8 cellular contexts compared by ENCODE assay signal in genomic region chr15:40953713-40954074, GRCh38. TPM values are rescaled to one million over a fixed set of nuclear protein-coding genes. Genes with fewer than 3 reads are reported as not detected.
A peak's percentile ranks its signal among the peaks of the same experiment; 100 is the strongest.
DNase-seq lines count a peak whose midpoint lies in the region; ATAC-seq and TF ChIP-seq lines count a peak whose summit lies in the region.

No MANE protein-coding gene starts in this region.

- no peaks in the 10 kb centered on the region for H3K9me3 ChIP-seq in tibial nerve

- H3K4me1 Mint-ChIP-seq in activated T-cell treated with anti-CD3 and anti-CD28 coated beads, Interleukin-2, amount 50 U/mL, for 24 hours (ENCODE audit: low read depth) = peaks cover 37% of the 10 kb centered on the region
- peaks cover 29% of the 10 kb centered on the region for H3K4me1 Mint-ChIP-seq in activated T-helper 2 cell treated with anti-CD3 and anti-CD28 coated beads, Interferon-gamma antibody, Interleukin-2, Interleukin-4, amounts not matched to agents 10 μg/mL and 5 μg/mL and 100 μg/mL, durations not matched to agents 14 hours and 24 hours and 36 hours (ENCODE audit: low read depth)

- H3K4me3 Mint-ChIP-seq in activated T-cell treated with anti-CD3 and anti-CD28 coated beads, Interleukin-2, amount 50 U/mL, for 24 hours = peak overlapping the region; percentile 94
- peak overlapping the region; percentile 84 for H3K4me3 Mint-ChIP-seq in activated T-helper 2 cell treated with anti-CD3 and anti-CD28 coated beads, Interferon-gamma antibody, Interleukin-2, Interleukin-4, amounts not matched to agents 10 μg/mL and 5 μg/mL and 100 μg/mL, durations not matched to agents 14 hours and 24 hours and 36 hours (ENCODE audit: low read depth)

- intact Hi-C loops in activated T-helper 2 cell treated with anti-CD3 and anti-CD28 coated beads, Interferon-gamma antibody, Interleukin-2, Interleukin-4, amounts not matched to agents 10 μg/mL and 5 μg/mL and 100 μg/mL, durations not matched to agents 14 hours and 24 hours and 36 hours (cut with micrococcal nuclease) = loop anchor here (2.0 kb wide), 2 partner anchors 49 to 277 kb away; partner anchors contain the start of genes CHP1 and EXD1

- H3K27ac Mint-ChIP-seq in activated T-cell treated with anti-CD3 and anti-CD28 coated beads, Interleukin-2, amount 50 U/mL, for 24 hours = peak overlapping the region; percentile 98
- H3K27ac Mint-ChIP-seq in activated T-helper 2 cell treated with anti-CD3 and anti-CD28 coated beads, Interferon-gamma antibody, Interleukin-2, Interleukin-4, amounts not matched to agents 10 μg/mL and 5 μg/mL and 100 μg/mL, durations not matched to agents 14 hours and 24 hours and 36 hours = peak overlapping the region; percentile 59

- DNase-seq in activated T-cell treated with anti-CD3 and anti-CD28 coated beads, Interleukin-2, amount 50 U/mL, for 24 hours = no peak
- DNase-seq in activated T-cell treated with anti-CD3 and anti-CD28 coated beads for 4 hours (no peak), kidney epithelial cell (ENCODE audit: low read depth) (no peak), tibial nerve (ENCODE audit: low spot score in 2 of 2) (no peak), DMS153 treated with DMSO at 0.1 percent for 48 hours (lab: John Stamatoyannopoulos, UW; ENCODE audit: unreplicated experiment) (no peak), NCI-H1694 treated with DMSO at 0.1 percent for 48 hours (lab: John Stamatoyannopoulos, UW) (no peak)
- no peak for DNase-seq in activated T-helper 2 cell treated with anti-CD3 and anti-CD28 coated beads, Interferon-gamma antibody, Interleukin-2, Interleukin-4, amounts not matched to agents 10 μg/mL and 5 μg/mL and 100 μg/mL, durations not matched to agents 14 hours and 24 hours and 36 hours (ENCODE audit: low spot score)

- WGBS in tibial nerve, 2 donors = 13 to 14% methylated on average over 3 to 11 of the region's 17 CpGs

- TF ChIP-seq EP300 in tibial nerve (IDR thresholded peaks at IDR 0.05) = no peak

- TF ChIP-seq CTCF in kidney epithelial cell (IDR thresholded peaks at IDR 0.05; ENCODE audit: insufficient read depth, low read length, poor library complexity, severe bottlenecking) = no peak
- TF ChIP-seq CTCF in tibial nerve (IDR thresholded peaks at IDR 0.05) = no peak

- H3K9me3 Mint-ChIP-seq in activated T-cell treated with anti-CD3 and anti-CD28 coated beads, Interleukin-2, amount 50 U/mL, for 24 hours = no peaks in the 10 kb centered on the region
- H3K9me3 Mint-ChIP-seq in activated T-helper 2 cell treated with anti-CD3 and anti-CD28 coated beads, Interferon-gamma antibody, Interleukin-2, Interleukin-4, amounts not matched to agents 10 μg/mL and 5 μg/mL and 100 μg/mL, durations not matched to agents 14 hours and 24 hours and 36 hours = no peaks in the 10 kb centered on the region

- H3K27me3 ChIP-seq in kidney epithelial cell (ENCODE audit: control insufficient read depth, insufficient read depth, low read length) (no peaks in the 10 kb centered on the region), tibial nerve (peaks cover 0 to 10% of the 10 kb centered on the region in 2 donors)

- peaks cover 47% of the 10 kb centered on the region for H3K36me3 Mint-ChIP-seq in activated T-cell treated with anti-CD3 and anti-CD28 coated beads, Interleukin-2, amount 50 U/mL, for 24 hours (ENCODE audit: low read depth)
- peaks cover 10% of the 10 kb centered on the region for H3K36me3 Mint-ChIP-seq in activated T-helper 2 cell treated with anti-CD3 and anti-CD28 coated beads, Interferon-gamma antibody, Interleukin-2, Interleukin-4, amounts not matched to agents 10 μg/mL and 5 μg/mL and 100 μg/mL, durations not matched to agents 14 hours and 24 hours and 36 hours (ENCODE audit: low read depth)

- ATAC-seq in HG03025 (IDR thresholded peaks at IDR 0.05; ENCODE audit: low FRiP score, unreplicated experiment) = no peak

- H3K4me1 ChIP-seq in tibial nerve = peaks cover 0 to 21% (median 5%) of the 10 kb centered on the region in 4 donors

- peak overlapping the region in 2 of 4 donors; percentile 35 to 72 for H3K27ac ChIP-seq in tibial nerve

- H3K36me3 ChIP-seq in kidney epithelial cell (ENCODE audit: control insufficient read depth, insufficient read depth, low read length) (peaks cover 2% of the 10 kb centered on the region), tibial nerve (no peaks in the 10 kb centered on the region)

- TF ChIP-seq POLR2A in tibial nerve (IDR thresholded peaks at IDR 0.05) = no peak

- H3K4me3 ChIP-seq in kidney epithelial cell (ENCODE audit: low read depth, low read length) = peak overlapping the region; percentile 80
- H3K4me3 ChIP-seq in tibial nerve = peak overlapping the region; percentile 32 to 70 (median 62)

- no peaks in the 10 kb centered on the region for H3K27me3 Mint-ChIP-seq in activated T-cell treated with anti-CD3 and anti-CD28 coated beads, Interleukin-2, amount 50 U/mL, for 24 hours
- no peaks in the 10 kb centered on the region for H3K27me3 Mint-ChIP-seq in activated T-helper 2 cell treated with anti-CD3 and anti-CD28 coated beads, Interferon-gamma antibody, Interleukin-2, Interleukin-4, amounts not matched to agents 10 μg/mL and 5 μg/mL and 100 μg/mL, durations not matched to agents 14 hours and 24 hours and 36 hours (ENCODE audit: low read depth)

RNA-seq across cellular contexts. Expression of gene CHAC1, which starts 0.4 kb away (rescaled TPM):
- total RNA-seq in activated T-helper 2 cell treated with anti-CD3 and anti-CD28 coated beads, Interferon-gamma antibody, Interleukin-2, Interleukin-4, amounts not matched to agents 10 μg/mL and 5 μg/mL and 100 μg/mL, durations not matched to agents 14 hours and 24 hours and 36 hours = 3.6 and 4.5 TPM in 2 replicates
- 84.4 and 86.3 TPM in 2 replicates for total RNA-seq in kidney epithelial cell
- total RNA-seq in tibial nerve = 1 to 10 TPM in 1 of 4 donors, not detected in 3; 2.7 TPM

RNA-seq across cellular contexts. Expression of gene DLL4, which starts 24.6 kb away (rescaled TPM):
- total RNA-seq in activated T-helper 2 cell treated with anti-CD3 and anti-CD28 coated beads, Interferon-gamma antibody, Interleukin-2, Interleukin-4, amounts not matched to agents 10 μg/mL and 5 μg/mL and 100 μg/mL, durations not matched to agents 14 hours and 24 hours and 36 hours = 0.14 and 0.37 TPM in 2 replicates
- total RNA-seq in kidney epithelial cell (0.50 and 0.82 TPM in 2 replicates), tibial nerve (10 to 100 TPM in 1 of 4 donors, 1 to 10 TPM in 3; 4.2 to 11.2 (median 7.1) TPM)

RNA-seq across cellular contexts. Expression of gene VPS18, which starts 59.4 kb away (rescaled TPM):
- 12.6 and 13.1 TPM in 2 replicates for total RNA-seq in activated T-helper 2 cell treated with anti-CD3 and anti-CD28 coated beads, Interferon-gamma antibody, Interleukin-2, Interleukin-4, amounts not matched to agents 10 μg/mL and 5 μg/mL and 100 μg/mL, durations not matched to agents 14 hours and 24 hours and 36 hours
- total RNA-seq in kidney epithelial cell = 66.0 and 69.4 TPM in 2 replicates
- 10 to 100 TPM; 22.2 to 29.2 (median 25.2) TPM for total RNA-seq in tibial nerve

Comparison
In these comparisons a context has a peak if more than half of its experiments do, and no peak if none do; other contexts are left out.
1. RNA of gene CHAC1, which starts 0.4 kb away (total RNA-seq): 84.4 to 86.3 TPM in kidney epithelial cell; 3.6 to 4.5 TPM in activated T-helper 2 cell treated with anti-CD3 and anti-CD28 coated beads, Interferon-gamma antibody, Interleukin-2, Interleukin-4, amounts not matched to agents 10 μg/mL and 5 μg/mL and 100 μg/mL, durations not matched to agents 14 hours and 24 hours and 36 hours and 2.7 TPM in tibial nerve; every median in the first group is over 10 times any median in the second.